Comparison of ENCODE assay signal across 9 cellular contexts in genomic region chr22:29524440-29525191, GRCh38. TPM values are rescaled to one million over a fixed set of nuclear protein-coding genes. Genes with fewer than 3 reads are reported as not detected.
A peak's percentile ranks its signal among the peaks of the same experiment; 100 is the strongest.
DNase-seq lines count a peak whose midpoint lies in the region; ATAC-seq, FAIRE-seq and TF ChIP-seq lines count a peak whose summit lies in the region.
"Had no signal": no experiment of that assay in that cellular context is flagged by ENCODE, and none has a peak within 500 bp of the region (broad histone marks: within the 10 kb centered on the region; RNA-seq: fewer than 3 reads in every experiment).

No MANE protein-coding gene starts in this region.

- no peak for TF ChIP-seq POLR2A in NB4 (IDR thresholded peaks at IDR 0.05; ENCODE audit: extremely low read depth, insufficient read length)
- TF ChIP-seq POLR2A in uterus (IDR thresholded peaks at IDR 0.05) = no peak

- H4K20me1 ChIP-seq in astrocyte (ENCODE audit: insufficient read depth, low read length) = no peaks in the 10 kb centered on the region

- H3K9ac ChIP-seq in astrocyte (ENCODE audit: low read length) (no peak overlapping the region), kidney (ENCODE audit: low read length in 2 of 2) (no peak overlapping the region)

- H3K36me3 ChIP-seq in astrocyte (ENCODE audit: insufficient read depth, low read length) (peaks cover 64% of the 10 kb centered on the region), kidney (ENCODE audit: control insufficient read depth in 1 of 2, insufficient read depth in 2 of 2, low read length in 2 of 2) (peaks cover 48 to 65% of the 10 kb centered on the region in 2 donors), uterus (no peaks in the 10 kb centered on the region)

- no peak overlapping the region for H3K27ac Mint-ChIP-seq in astrocyte (ENCODE audit: unreplicated experiment)

- H3K4me1 Mint-ChIP-seq in astrocyte (ENCODE audit: low read depth, unreplicated experiment) = peaks cover 10% of the 10 kb centered on the region

- H3K4me3 ChIP-seq in NB4 (ENCODE audit: low read depth, low read length) (no peak overlapping the region), astrocyte (ENCODE audit: insufficient read depth, low read depth, low read length) (no peak overlapping the region), kidney (ENCODE audit: low read length in 2 of 2) (no peak overlapping the region), uterus (no peak overlapping the region), coronary artery (no peak overlapping the region)
- H3K4me3 ChIP-seq: skin epidermis had no signal

- no peak overlapping the region for H2AFZ ChIP-seq in astrocyte (ENCODE audit: low read depth, low read length)

- H3K27me3 ChIP-seq in astrocyte (ENCODE audit: insufficient read depth, low read length) (no peaks in the 10 kb centered on the region), uterus (no peaks in the 10 kb centered on the region)

- peak; percentile 62 for TF ChIP-seq CTCF in NB4 (IDR thresholded peaks at IDR 0.05; ENCODE audit: low read depth, low read length)
- peak; percentile 31 for TF ChIP-seq CTCF in astrocyte (IDR thresholded peaks at IDR 0.05; ENCODE audit: insufficient read depth, low read depth, low read length)
- TF ChIP-seq CTCF in kidney (IDR thresholded peaks at IDR 0.05; ENCODE audit: borderline replicate concordance, extremely low read depth, insufficient read depth) = peak; percentile 22
- TF ChIP-seq CTCF in uterus (IDR thresholded peaks at IDR 0.05) = peak in 1 of 4 experiments; percentile 18
- TF ChIP-seq CTCF in coronary artery (IDR thresholded peaks at IDR 0.05) = no peak

- no peaks in the 10 kb centered on the region for H3K9me3 Mint-ChIP-seq in astrocyte (ENCODE audit: unreplicated experiment)

- FAIRE-seq in astrocyte (lab: Jason Lieb, UNC) = no peak
- no peak for FAIRE-seq in kidney (lab: Jason Lieb, UNC)

- H3K36me3 Mint-ChIP-seq in astrocyte (ENCODE audit: low read depth, unreplicated experiment) = peaks cover 23% of the 10 kb centered on the region

- DNase-seq in NCI-H82 (lab: John Stamatoyannopoulos, UW) (peak; percentile 58), NCI-H82 treated with DMSO at 0.1 percent for 48 hours (lab: John Stamatoyannopoulos, UW; ENCODE audit: unreplicated experiment) (no peak), NB4 (ENCODE audit: low read depth) (peak; percentile 55), astrocyte (ENCODE audit: low read depth) (peak; percentile 6), kidney (no peak), uterus (no peak), coronary artery (ENCODE audit: low spot score) (no peak)

- intact Hi-C loops in kidney (cut with DNase I) = no loop called here
- intact Hi-C loops in uterus (cut with DNase I; ENCODE audit: low total_unique reads) = no loop called here

- no peak overlapping the region for H3K4me3 Mint-ChIP-seq in astrocyte (ENCODE audit: unreplicated experiment)

- H3K4me1 ChIP-seq in astrocyte (ENCODE audit: insufficient read depth, low read length) (peaks cover 10% of the 10 kb centered on the region), kidney (ENCODE audit: control insufficient read depth in 1 of 2, insufficient read depth in 1 of 2, low read depth in 1 of 2, low read length in 2 of 2) (no peaks in the 10 kb centered on the region), uterus (no peaks in the 10 kb centered on the region)

- no peaks in the 10 kb centered on the region for H3K9me3 ChIP-seq in astrocyte (ENCODE audit: insufficient read depth, low read depth, low read length)
- H3K9me3 ChIP-seq in kidney (ENCODE audit: control insufficient read depth in 1 of 2, low read length in 2 of 2) = no peaks in the 10 kb centered on the region
- no peaks in the 10 kb centered on the region for H3K9me3 ChIP-seq in uterus

- H3K4me2 ChIP-seq in astrocyte (ENCODE audit: low read length) = no peak overlapping the region

- H3K27me3 Mint-ChIP-seq in astrocyte (ENCODE audit: low read depth, unreplicated experiment) = no peaks in the 10 kb centered on the region

- no peak for ATAC-seq in GM21576 (IDR thresholded peaks at IDR 0.05; ENCODE audit: unreplicated experiment)

- H3K79me2 ChIP-seq in astrocyte (ENCODE audit: insufficient read depth, low read length) = no peaks in the 10 kb centered on the region

- H3K27ac ChIP-seq in astrocyte (ENCODE audit: low read depth, low read length) = no peak overlapping the region
- H3K27ac ChIP-seq in kidney (ENCODE audit: low read depth in 2 of 2, low read length in 2 of 2) = no peak overlapping the region
- no peak overlapping the region for H3K27ac ChIP-seq in uterus
- no peak overlapping the region for H3K27ac ChIP-seq in coronary artery
- H3K27ac ChIP-seq: skin epidermis had no signal

RNA-seq across cellular contexts. Expression of gene THOC5, which starts 28.9 kb away (rescaled TPM):
- 85.0 and 92.5 TPM in 2 replicates for total RNA-seq in astrocyte
- 37.9 TPM for total RNA-seq in kidney
- 23.1 TPM for polyA plus RNA-seq in kidney (ENCODE audit: insufficient read depth, low read depth, low replicate concordance)
- total RNA-seq in uterus = 10 to 100 TPM in 3 of 4 donors, 1 to 10 TPM in 1; 8.5 to 59.1 (median 48.7) TPM

RNA-seq across cellular contexts. Expression of gene NEFH, which starts 44.6 kb away (rescaled TPM):
- total RNA-seq in astrocyte (3.1 TPM in 2 replicates), kidney (0.60 TPM), uterus (1 to 10 TPM in 1 of 4 donors, under 1 TPM in 1, not detected in 2; 0.46 to 1.9 TPM)
- 1.7 TPM for polyA plus RNA-seq in kidney (ENCODE audit: insufficient read depth, low read depth, low replicate concordance)

RNA-seq across cellular contexts. Expression of gene NIPSNAP1, which starts 56.3 kb away (rescaled TPM):
- total RNA-seq in astrocyte = 84.7 and 85.4 TPM in 2 replicates
- 48.8 TPM for total RNA-seq in kidney
- 136 TPM for polyA plus RNA-seq in kidney (ENCODE audit: insufficient read depth, low read depth, low replicate concordance)
- 10 to 100 TPM in 2 of 4 donors, 1 to 10 TPM in 2; 1.2 to 36.2 (median 15.5) TPM for total RNA-seq in uterus

Comparison
In these comparisons a context has a peak if more than half of its experiments do, and no peak if none do; other contexts are left out.
1. DNase-seq: peak in NCI-H82 (single experiment), NB4 (single experiment) and astrocyte (single experiment); none in NCI-H82 treated with DMSO at 0.1 percent for 48 hours (single experiment), kidney (single experiment), uterus (0 of 2) and coronary artery (single experiment).